In genomic region chr20:45894797-45895196, GRCh38 we compare ENCODE assay signal across 18 cellular contexts.
"Had no signal": no experiment of that assay in that cellular context is flagged by ENCODE, and none has a peak within 500 bp of the region (broad histone marks: within the 10 kb centered on the region; RNA-seq: fewer than 3 reads in every experiment).

No MANE protein-coding gene starts in this region.

- ATAC-seq: mucosa of descending colon; natural killer cell; stimulated activated naive B cell treated with anti-CD40 and anti-IgM and Interleukin-4, amounts not matched to agents 10 μg/mL and 1 μg/mL and 100 μg/mL, for 72 hours; stimulated activated naive CD8-positive, alpha-beta T cell treated with anti-CD3 and anti-CD28 coated beads, Interleukin-15, amount 100 ng/mL, for 72 hours had no signal

- H2AFZ ChIP-seq: hepatocyte had no signal

- H3K4me3 ChIP-seq: hepatocyte, mucosa of descending colon, sigmoid colon, skin epidermis, thoracic aorta, transverse colon had no signal

- DNase-seq: cerebellar nuclear complex; dermis blood vessel endothelial cell; erythroblast; foreskin melanocyte; head of caudate nucleus; kidney glomerular epithelial cell; mucosa of descending colon; natural killer cell; sigmoid colon; stimulated activated CD4-positive, alpha-beta T cell treated with anti-CD3 and anti-CD28 coated beads, Interleukin-2, amount 100 ng/mL, for 24 hours; stimulated activated CD4-positive, alpha-beta T cell treated with anti-CD3 and anti-CD28 coated beads, Interleukin-4, amount 100 ng/mL, for 4 hours; stimulated activated naive B cell treated with anti-CD40 and anti-IgM and Interleukin-4, amounts not matched to agents 10 μg/mL and 1 μg/mL and 100 μg/mL, for 72 hours; stimulated activated naive CD8-positive, alpha-beta T cell treated with anti-CD3 and anti-CD28 coated beads, Interleukin-15, amount 100 ng/mL, for 72 hours; transverse colon had no signal

- H3K27me3 ChIP-seq: hepatocyte, sigmoid colon, transverse colon had no signal

- H3K9me3 ChIP-seq: mucosa of descending colon, sigmoid colon, thoracic aorta, transverse colon had no signal

- FAIRE-seq: colon had no signal

- H3K27ac ChIP-seq: hepatocyte, sigmoid colon, thoracic aorta, transverse colon had no signal
